ENCODE assay signal across 8 cellular contexts in genomic region chr13:75365724-75366173, GRCh38.
DNase-seq lines count a peak whose midpoint lies in the region; ATAC-seq and TF ChIP-seq lines count a peak whose summit lies in the region.

No MANE protein-coding gene starts in this region.

- H3K4me1 ChIP-seq in BLaER1 (peaks cover 59% of the 10 kb centered on the region), heart right ventricle (peaks cover 9 to 85% (median 40%) of the 10 kb centered on the region in 9 donors), hepatocyte (ENCODE audit: insufficient read depth) (peaks cover 3% of the 10 kb centered on the region)

- H3K36me3 ChIP-seq in BLaER1 (peaks cover 11% of the 10 kb centered on the region), heart right ventricle (peaks cover 0 to 7% (median 0%) of the 10 kb centered on the region in 9 donors), H7 (replicated peaks; ENCODE audit: control insufficient read depth, insufficient read depth, low read length) (no peaks in the 10 kb centered on the region), hepatocyte (replicated peaks; ENCODE audit: insufficient read depth, low read depth) (no peaks in the 10 kb centered on the region)

- H3K27me3 ChIP-seq in BLaER1 (no peaks in the 10 kb centered on the region), heart right ventricle (no peaks in the 10 kb centered on the region), H7 (ENCODE audit: control insufficient read depth, insufficient read depth, low read length) (no peaks in the 10 kb centered on the region), hepatocyte (no peaks in the 10 kb centered on the region)

- H2AFZ ChIP-seq in hepatocyte: no peak overlapping the region

- H3K9me2 ChIP-seq in hepatocyte (replicated peaks; ENCODE audit: insufficient read depth): no peaks in the 10 kb centered on the region

- H3K9ac ChIP-seq in BLaER1: peak overlapping the region; percentile 12; the same call in 1 of the 2 replicates

- peak overlapping the region; percentile 82 for H3K4me2 ChIP-seq in BLaER1
- no peak overlapping the region for H3K4me2 ChIP-seq in hepatocyte

- DNase-seq in SW 1271 (lab: John Stamatoyannopoulos, UW): peak; percentile 27 to 37
- DNase-seq in heart right ventricle: no peak
- DNase-seq in H7: no peak
- no peak for DNase-seq in hepatocyte (ENCODE audit: low spot score)
- no peak for DNase-seq in activated CD8-positive, alpha-beta memory T cell treated with anti-CD3 and anti-CD28 coated beads, Interleukin-2, amount 50 U/mL, for 48 hours

- peak overlapping the region; percentile 8; the same call in 1 of the 2 replicates for H3K4me3 ChIP-seq in BLaER1
- H3K4me3 ChIP-seq in heart right ventricle: peak overlapping the region in 6 of 10 donors; percentile 2 to 33 (median 18)
- H3K4me3 ChIP-seq in H7 (ENCODE audit: insufficient read depth, low read depth, low read length): no peak overlapping the region
- no peak overlapping the region for H3K4me3 ChIP-seq in hepatocyte

- H4K20me1 ChIP-seq in BLaER1: no peaks in the 10 kb centered on the region
- H4K20me1 ChIP-seq in hepatocyte (ENCODE audit: insufficient read depth, poor library complexity, severe bottlenecking): no peaks in the 10 kb centered on the region

- H3K9me3 ChIP-seq in BLaER1 (no peaks in the 10 kb centered on the region), heart right ventricle (no peaks in the 10 kb centered on the region), hepatocyte (ENCODE audit: low read depth) (no peaks in the 10 kb centered on the region)

- peak; percentile 89 for ATAC-seq in GM19023 (IDR thresholded peaks at IDR 0.05; ENCODE audit: unreplicated experiment)
- peak; percentile 96 for ATAC-seq in HG03095 (IDR thresholded peaks at IDR 0.05; ENCODE audit: unreplicated experiment)
- ATAC-seq in heart right ventricle: peak; percentile 10 to 84 (median 66)

- TF ChIP-seq CTCF in heart right ventricle (IDR thresholded peaks at IDR 0.05) (peak in 1 of 9 donors; percentile 19), hepatocyte (IDR thresholded peaks at IDR 0.05; ENCODE audit: poor library complexity) (no peak)

- H3K27ac ChIP-seq in BLaER1 (no peak overlapping the region), heart right ventricle (peak overlapping the region; percentile 45 to 86 (median 76)), hepatocyte (no peak overlapping the region)

- 41 to 49% methylated on average over 5 of the region's 5 CpGs for WGBS in heart right ventricle, 2 donors
- WGBS in hepatocyte (ENCODE audit: low lambda C conversion rate, missing lambda C conversion rate): 88% methylated on average over 5 of the region's 5 CpGs

- intact Hi-C loops in heart right ventricle (cut with DNase I): loop anchor here in 1 of 10 donors (5.0 kb wide), 1 partner anchor 182 kb away; the partner anchor contains the start of gene UCHL3

- H3K79me2 ChIP-seq in hepatocyte: peaks cover 8% of the 10 kb centered on the region

Comparison
In these comparisons a context has a peak if more than half of its experiments do, and no peak if none do; other contexts are left out.
1. H3K27ac ChIP-seq: peak in heart right ventricle (10 of 10); none in BLaER1 (single experiment) and hepatocyte (single experiment).
2. H3K4me3 ChIP-seq: peak in BLaER1 (single experiment) and heart right ventricle (6 of 10); none in H7 (single experiment) and hepatocyte (single experiment).
3. DNase-seq: peak in SW 1271 (2 of 2); none in heart right ventricle (0 of 2), H7 (single experiment), hepatocyte (single experiment) and activated CD8-positive, alpha-beta memory T cell treated with anti-CD3 and anti-CD28 coated beads, Interleukin-2, amount 50 U/mL, for 48 hours (single experiment).
4. Peak in every context shown above with its lines, with median percentiles within 50 percentile points of each other: ATAC-seq.